10 cellular contexts compared by ENCODE assay signal in genomic region chr2:204665244-204665643, GRCh38.
DNase-seq lines count a peak whose midpoint lies in the region; ATAC-seq and TF ChIP-seq lines count a peak whose summit lies in the region.
"Had no signal": no experiment of that assay in that cellular context is flagged by ENCODE, and none has a peak within 500 bp of the region (broad histone marks: within the 10 kb centered on the region; RNA-seq: fewer than 3 reads in every experiment).

No MANE protein-coding gene starts in this region.

- H3K27ac ChIP-seq in AG04450 (ENCODE audit: low read depth, low read length) (peak overlapping the region; percentile 86), lower lobe of right lung (peak overlapping the region; percentile 77)

- H3K27me3 ChIP-seq in AG04450 (ENCODE audit: control insufficient read depth, insufficient read depth, low read length) (no peaks in the 10 kb centered on the region), MG63 (no peaks in the 10 kb centered on the region), lower lobe of right lung (ENCODE audit: low read depth) (no peaks in the 10 kb centered on the region)

- H3K4me1 ChIP-seq in lower lobe of right lung = peaks cover 13% of the 10 kb centered on the region

- intact Hi-C loops in lower lobe of right lung (cut with DNase I) = no loop called here

- H3K4me3 ChIP-seq in AG04450 (ENCODE audit: low read depth, low read length) (no peak overlapping the region), MG63 (no peak overlapping the region), lower lobe of right lung (no peak overlapping the region)

- CTCF ChIA-PET in AG04450 (lab: Charles Lee) = interaction anchor here (0.7 to 1.9 kb wide), 3 partner anchors 10 to 520 kb away, joined by 3 to 5 read pairs (median 3); no protein-coding TSS in a partner anchor

- DNase-seq in AG04450 (ENCODE audit: low read depth, low spot score) (no peak), MG63 (peak; percentile 58), dermis microvascular lymphatic vessel endothelial cell (ENCODE audit: low read depth in 2 of 2) (peak; percentile 35 to 49), lower lobe of right lung (no peak), NAMALWA (ENCODE audit: low spot score) (no peak), NCI-H128 (lab: John Stamatoyannopoulos, UW; ENCODE audit: unreplicated experiment) (no peak)
- DNase-seq: NK-92 treated with Interleukin-12 subunit alpha and Interleukin-12 subunit beta, amount 100 ng/mL, for 24 hours; stimulated activated naive B cell treated with anti-CD40 and anti-IgM and Interleukin-4, amounts not matched to agents 10 μg/mL and 1 μg/mL and 100 μg/mL, for 72 hours had no signal

- H3K9me3 ChIP-seq in AG04450 (ENCODE audit: control insufficient read depth, insufficient read depth, low read length) = no peaks in the 10 kb centered on the region
- H3K9me3 ChIP-seq in MG63 = no peaks in the 10 kb centered on the region
- no peaks in the 10 kb centered on the region for H3K9me3 ChIP-seq in lower lobe of right lung

- no peak for TF ChIP-seq CTCF in AG04450 (IDR thresholded peaks at IDR 0.05; ENCODE audit: low read depth, low read length)
- no peak for TF ChIP-seq CTCF in lower lobe of right lung (IDR thresholded peaks at IDR 0.05)

- POLR2A ChIA-PET in AG04450 (lab: Yijun Ruan, JAX) = no interaction called here

- ATAC-seq in lower lobe of right lung (peak; percentile 61 to 71), GM21825 (IDR thresholded peaks at IDR 0.05; ENCODE audit: unreplicated experiment) (no peak), GM21367 (IDR thresholded peaks at IDR 0.05; ENCODE audit: unreplicated experiment) (no peak)
- ATAC-seq: stimulated activated naive B cell treated with anti-CD40 and anti-IgM and Interleukin-4, amounts not matched to agents 10 μg/mL and 1 μg/mL and 100 μg/mL, for 72 hours had no signal

- peaks cover 3% of the 10 kb centered on the region; the same call in 1 of the 2 replicates for H3K36me3 ChIP-seq in MG63
- no peaks in the 10 kb centered on the region for H3K36me3 ChIP-seq in lower lobe of right lung

Comparison
In these comparisons a context has a peak if more than half of its experiments do, and no peak if none do; other contexts are left out.
1. DNase-seq: peak in MG63 (single experiment) and dermis microvascular lymphatic vessel endothelial cell (2 of 2); none in AG04450 (single experiment), lower lobe of right lung (single experiment), NAMALWA (single experiment) and NCI-H128 (single experiment).
2. ATAC-seq: peak in lower lobe of right lung (2 of 2); none in GM21825 (single experiment) and GM21367 (single experiment).